ENCODE assay signal across 18 cellular contexts in the genomic region with DNA sequence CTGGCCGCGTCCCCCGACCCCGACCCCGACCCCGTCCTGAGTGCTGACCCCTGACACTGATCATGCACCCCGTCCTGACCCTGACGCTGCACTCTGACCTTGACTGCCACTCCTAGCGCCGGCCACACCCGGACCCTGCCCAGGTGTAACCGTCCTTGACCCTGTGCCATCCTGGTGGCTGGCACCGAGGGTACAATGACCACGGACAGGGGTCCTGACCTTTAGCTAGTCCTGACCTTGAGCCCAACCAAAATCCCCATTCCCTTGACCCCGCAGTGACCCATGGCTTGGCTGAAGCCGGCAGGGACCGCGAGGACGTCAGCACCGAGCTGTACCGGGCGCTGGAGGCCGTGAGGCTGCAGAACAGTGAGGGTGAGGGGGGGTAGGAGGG. TPM values are rescaled to one million over a fixed set of nuclear protein-coding genes. Genes with fewer than 3 reads are reported as not detected.
DNase-seq lines count a peak whose midpoint lies in the region; ATAC-seq, FAIRE-seq and TF ChIP-seq lines count a peak whose summit lies in the region.
"Had no signal": no experiment of that assay in that cellular context is flagged by ENCODE, and none has a peak within 500 bp of the region (broad histone marks: within the 10 kb centered on the region; RNA-seq: fewer than 3 reads in every experiment).

No MANE protein-coding gene starts in this region.

- no peak overlapping the region for H3K18ac ChIP-seq in H9 (ENCODE audit: insufficient read length, low read depth, low read length)

- intact Hi-C loops in lower lobe of right lung (cut with DNase I) = no loop called here

- H2BK5ac ChIP-seq in H9 (ENCODE audit: insufficient read length, low read length) = no peak overlapping the region

- H3K27me3 ChIP-seq in H9 (ENCODE audit: insufficient read depth, low read length) (peaks cover 14% of the 10 kb centered on the region; the same call in 1 of the 2 replicates), lower lobe of right lung (ENCODE audit: low read depth) (peaks cover 41% of the 10 kb centered on the region), small intestine (ENCODE audit: control insufficient read depth in 2 of 2, insufficient read depth in 2 of 2, low read length in 2 of 2) (peaks cover 3 to 24% of the 10 kb centered on the region in 2 donors)

- peaks cover 19% of the 10 kb centered on the region for H3K23me2 ChIP-seq in H9 (ENCODE audit: insufficient read length, low read depth, low read length, poor library complexity, severe bottlenecking)

- H3K4me1 ChIP-seq in H9 (ENCODE audit: insufficient read depth, low read length) (no peaks in the 10 kb centered on the region; the same call in 1 of the 2 replicates), lower lobe of right lung (peaks cover 9% of the 10 kb centered on the region), small intestine (ENCODE audit: control insufficient read depth in 2 of 2, insufficient read depth in 1 of 2, low read depth in 1 of 2, low read length in 1 of 2) (no peaks in the 10 kb centered on the region)

- H3K27me3 Mint-ChIP-seq in H9 (ENCODE audit: low read depth) = peaks cover 85% of the 10 kb centered on the region
- H3K27me3 Mint-ChIP-seq in stimulated activated memory B cell treated with anti-CD40 and anti-IgM and Interleukin-4, amounts not matched to agents 10 μg/mL and 1 μg/mL and 100 μg/mL, for 72 hours = peaks cover 41% of the 10 kb centered on the region

- no peak for TF ChIP-seq CTCF in H9 (conservative IDR thresholded peaks at IDR 0.05)
- TF ChIP-seq CTCF in coronary artery (IDR thresholded peaks at IDR 0.05) = no peak
- no peak for TF ChIP-seq CTCF in lower lobe of right lung (IDR thresholded peaks at IDR 0.05)

- no peaks in the 10 kb centered on the region; a peak in 1 of 7 replicates for H3K36me3 Mint-ChIP-seq in H9 (ENCODE audit: insufficient read depth in 1 of 3, low read depth in 3 of 3)
- H3K36me3 Mint-ChIP-seq in stimulated activated memory B cell treated with anti-CD40 and anti-IgM and Interleukin-4, amounts not matched to agents 10 μg/mL and 1 μg/mL and 100 μg/mL, for 72 hours = no peaks in the 10 kb centered on the region
- H3K36me3 Mint-ChIP-seq: activated CD4-positive, alpha-beta memory T cell treated with anti-CD3 and anti-CD28 coated beads for 36 hours had no signal

- no peak for DNase-seq in H9
- no peak for DNase-seq in coronary artery (ENCODE audit: low spot score)
- DNase-seq in lower lobe of right lung = no peak
- DNase-seq in NCI-H2081 (lab: John Stamatoyannopoulos, UW) = no peak
- no peak for DNase-seq in 8988T
- no peak for DNase-seq in small intestine
- DNase-seq: amniotic stem cell, DND-41, IMR-90, NCI-H2029 treated with DMSO at 0.1 percent for 48 hours had no signal

- H3K27ac ChIP-seq in H9 (ENCODE audit: insufficient read length, low read depth, low read length) = no peak overlapping the region
- no peak overlapping the region for H3K27ac ChIP-seq in coronary artery
- H3K27ac ChIP-seq in lower lobe of right lung = no peak overlapping the region
- no peak overlapping the region for H3K27ac ChIP-seq in small intestine (ENCODE audit: low read depth in 1 of 2, low read length in 1 of 2)
- H3K27ac ChIP-seq: C4-2B, PC-9 had no signal

- no peaks in the 10 kb centered on the region for H3K79me2 ChIP-seq in H9 (ENCODE audit: insufficient read depth, low read length)

- peaks cover 13 to 23% of the 10 kb centered on the region in 2 experiments for H3K4me1 Mint-ChIP-seq in H9
- peaks cover 18% of the 10 kb centered on the region for H3K4me1 Mint-ChIP-seq in stimulated activated memory B cell treated with anti-CD40 and anti-IgM and Interleukin-4, amounts not matched to agents 10 μg/mL and 1 μg/mL and 100 μg/mL, for 72 hours

- no peak overlapping the region for H3K23ac ChIP-seq in H9 (ENCODE audit: insufficient read length, low read depth, low read length)

- no peak overlapping the region for H4K91ac ChIP-seq in H9 (ENCODE audit: insufficient read length, low read depth, low read length)

- no peak overlapping the region for H3K14ac ChIP-seq in H9 (ENCODE audit: insufficient read depth, low read length)

- H3K36me3 ChIP-seq in lower lobe of right lung (no peaks in the 10 kb centered on the region), small intestine (ENCODE audit: control insufficient read depth in 2 of 2, insufficient read depth in 2 of 2, low read length in 2 of 2) (no peaks in the 10 kb centered on the region)

- H3K9ac ChIP-seq in H9 (ENCODE audit: extremely low read depth, insufficient read length, low read length) = no peak overlapping the region

- H3K56ac ChIP-seq in H9 (ENCODE audit: insufficient read length, low read depth, low read length) = no peak overlapping the region

- H4K5ac ChIP-seq in H9 (ENCODE audit: insufficient read length, low read depth, low read length) = no peak overlapping the region

- no CpG with 5 or more reads among the region's 23 CpGs for WGBS in H9 (ENCODE audit: extremely low coverage, insufficient read length, low lambda C conversion rate)
- WGBS in small intestine, 3 donors = 2 to 6% (median 2%) methylated on average over 21 to 23 of the region's 23 CpGs

- H4K20me1 ChIP-seq in H9 (ENCODE audit: control insufficient read depth, insufficient read depth, insufficient read length) = no peaks in the 10 kb centered on the region

- H2BK15ac ChIP-seq in H9 (ENCODE audit: low read depth, low read length) = no peak overlapping the region

- H2AK5ac ChIP-seq in H9 (ENCODE audit: insufficient read length, low read length) = no peak overlapping the region

- H3K27ac Mint-ChIP-seq in H9 = no peak overlapping the region
- H3K27ac Mint-ChIP-seq in stimulated activated memory B cell treated with anti-CD40 and anti-IgM and Interleukin-4, amounts not matched to agents 10 μg/mL and 1 μg/mL and 100 μg/mL, for 72 hours = peak overlapping the region; percentile 74
- H3K27ac Mint-ChIP-seq: activated CD4-positive, alpha-beta memory T cell treated with anti-CD3 and anti-CD28 coated beads for 36 hours had no signal

- peaks cover 4 to 6% of the 10 kb centered on the region in 2 experiments; a peak in 3 of 5 replicates for H3K9me3 Mint-ChIP-seq in H9
- peaks cover 13% of the 10 kb centered on the region for H3K9me3 Mint-ChIP-seq in stimulated activated memory B cell treated with anti-CD40 and anti-IgM and Interleukin-4, amounts not matched to agents 10 μg/mL and 1 μg/mL and 100 μg/mL, for 72 hours
- H3K9me3 Mint-ChIP-seq: activated CD4-positive, alpha-beta memory T cell treated with anti-CD3 and anti-CD28 coated beads for 36 hours had no signal

- no peaks in the 10 kb centered on the region for H3K79me1 ChIP-seq in H9 (ENCODE audit: insufficient read depth, low read depth, low read length, poor library complexity, severe bottlenecking)

- no peak overlapping the region for H2BK20ac ChIP-seq in H9 (ENCODE audit: low read depth, low read length, poor library complexity, severe bottlenecking)

- H2BK120ac ChIP-seq in H9 (ENCODE audit: low read depth, low read length, poor library complexity, severe bottlenecking) = no peak overlapping the region

- no peak overlapping the region for H2AFZ ChIP-seq in H9 (ENCODE audit: low read length)

- peak overlapping the region; percentile 57 to 83 for H3K4me3 Mint-ChIP-seq in H9
- peak overlapping the region; percentile 72 for H3K4me3 Mint-ChIP-seq in stimulated activated memory B cell treated with anti-CD40 and anti-IgM and Interleukin-4, amounts not matched to agents 10 μg/mL and 1 μg/mL and 100 μg/mL, for 72 hours
- H3K4me3 Mint-ChIP-seq: activated CD4-positive, alpha-beta memory T cell treated with anti-CD3 and anti-CD28 coated beads for 36 hours had no signal

- no peak overlapping the region for H4K8ac ChIP-seq in H9 (replicated peaks; ENCODE audit: insufficient read length, low read depth, low read length)

- no peak overlapping the region for H3K4ac ChIP-seq in H9 (ENCODE audit: low read depth, low read length)

- H3T11ph ChIP-seq in H9 (ENCODE audit: low read length) = no peak overlapping the region

- ATAC-seq in lower lobe of right lung = peak; percentile 6 to 37
- peak; percentile 39 for ATAC-seq in stimulated activated memory B cell treated with anti-CD40 and anti-IgM and Interleukin-4, amounts not matched to agents 10 μg/mL and 1 μg/mL and 100 μg/mL, for 72 hours

- no peaks in the 10 kb centered on the region for H3K9me3 ChIP-seq in H9 (ENCODE audit: control insufficient read depth, low read depth, low read length)
- H3K9me3 ChIP-seq in lower lobe of right lung = no peaks in the 10 kb centered on the region
- H3K9me3 ChIP-seq in small intestine (ENCODE audit: control insufficient read depth, low read depth) = no peaks in the 10 kb centered on the region

- H3K4me3 ChIP-seq in coronary artery (peak overlapping the region; percentile 57), lower lobe of right lung (peak overlapping the region; percentile 29), small intestine (ENCODE audit: low read depth in 1 of 2, low read length in 2 of 2) (no peak overlapping the region)

- H3K4me2 ChIP-seq in H9 (ENCODE audit: insufficient read depth, insufficient read length, low read length) = peak overlapping the region; percentile 72

- H2BK12ac ChIP-seq in H9 (ENCODE audit: insufficient read length, low read depth, low read length) = no peak overlapping the region

- no peak for FAIRE-seq in small intestine (lab: Jason Lieb, UNC)

RNA-seq across cellular contexts. Expression of gene CLEC4M, which starts 25.9 kb away (rescaled TPM):
- not detected in 2 replicates for total RNA-seq in H9 (2021)
- total RNA-seq in lower lobe of right lung = 5.8 TPM
- under 1 TPM in 1 of 3 donors, not detected in 2; 0.61 TPM for polyA plus RNA-seq in small intestine
- total RNA-seq: activated CD4-positive, alpha-beta memory T cell treated with anti-CD3 and anti-CD28 coated beads for 36 hours; epithelial cell of proximal tubule; H4; IMR-90; myocyte; PC-9; renal cortical epithelial cell had no signal
- polyA plus RNA-seq: IMR-90 had no signal

RNA-seq across cellular contexts. Expression of gene EVI5L, which starts 41.1 kb away (rescaled TPM):
- total RNA-seq in H9 (2021) (7.1 and 7.8 TPM in 2 replicates), lower lobe of right lung (11.7 TPM)
- polyA plus RNA-seq in small intestine = 1 to 10 TPM; 2.9 to 8.4 (median 3.5) TPM

RNA-seq across cellular contexts. Expression of gene CD209, which starts 41.6 kb away (rescaled TPM):
- total RNA-seq in H9 (2021) = not detected in 2 replicates
- total RNA-seq in lower lobe of right lung = 18.8 TPM
- 1 to 10 TPM in 2 of 3 donors, under 1 TPM in 1; 0.67 to 3.3 (median 3.2) TPM for polyA plus RNA-seq in small intestine
- total RNA-seq: activated CD4-positive, alpha-beta memory T cell treated with anti-CD3 and anti-CD28 coated beads for 36 hours; IMR-90; myocyte; PC-9 had no signal
- polyA plus RNA-seq: IMR-90 had no signal

RNA-seq across cellular contexts. Expression of gene CLEC4G, which starts 57.0 kb away (rescaled TPM):
- 0.26 TPM in 1 of 2 replicates, not detected in the other for total RNA-seq in H9 (2021)
- 2.9 TPM for total RNA-seq in lower lobe of right lung
- polyA plus RNA-seq in small intestine = 1 to 10 TPM in 1 of 3 donors, under 1 TPM in 1, not detected in 1; 0.73 to 1.9 TPM
- total RNA-seq: activated CD4-positive, alpha-beta memory T cell treated with anti-CD3 and anti-CD28 coated beads for 36 hours; epithelial cell of proximal tubule; H4; IMR-90; myocyte; PC-9; renal cortical epithelial cell had no signal
- polyA plus RNA-seq: IMR-90 had no signal

Comparison
In these comparisons a context has a peak if more than half of its experiments do, and no peak if none do; other contexts are left out.
1. H3K4me3 ChIP-seq: peak in coronary artery (single experiment) and lower lobe of right lung (single experiment); none in small intestine (0 of 2).
2. RNA of gene CD209, which starts 41.6 kb away (total RNA-seq): 18.8 TPM in lower lobe of right lung (single experiment); not detected in H9; every median in the first group is over 10 times any median in the second.